1 cellular context compared by ENCODE assay signal in genomic region chr1:121586369-121587229, GRCh38.
TF ChIP-seq lines count a peak whose summit lies in the region.

No MANE protein-coding gene starts in this region.

TF ChIP-seq in HepG2, 621 proteins besides CTCF, POLR2A, EP300 and RAD21 (continued from another document and continues in another):
- peak; percentile 57; the same call in 1 of the 2 replicates for TF ChIP-seq STAT6 (CRISPR knock-in tag; IDR thresholded peaks at IDR 0.05; ENCODE audit: borderline replicate concordance)
- no peak for TF ChIP-seq HNRNPH1 (optimal IDR thresholded peaks at IDR 0.05; ENCODE audit: low read depth, low read length)
- no peak for TF ChIP-seq NFE2L1 (CRISPR knock-in tag; IDR thresholded peaks at IDR 0.05; ENCODE audit: borderline replicate concordance)
- TF ChIP-seq, protein P1, sequence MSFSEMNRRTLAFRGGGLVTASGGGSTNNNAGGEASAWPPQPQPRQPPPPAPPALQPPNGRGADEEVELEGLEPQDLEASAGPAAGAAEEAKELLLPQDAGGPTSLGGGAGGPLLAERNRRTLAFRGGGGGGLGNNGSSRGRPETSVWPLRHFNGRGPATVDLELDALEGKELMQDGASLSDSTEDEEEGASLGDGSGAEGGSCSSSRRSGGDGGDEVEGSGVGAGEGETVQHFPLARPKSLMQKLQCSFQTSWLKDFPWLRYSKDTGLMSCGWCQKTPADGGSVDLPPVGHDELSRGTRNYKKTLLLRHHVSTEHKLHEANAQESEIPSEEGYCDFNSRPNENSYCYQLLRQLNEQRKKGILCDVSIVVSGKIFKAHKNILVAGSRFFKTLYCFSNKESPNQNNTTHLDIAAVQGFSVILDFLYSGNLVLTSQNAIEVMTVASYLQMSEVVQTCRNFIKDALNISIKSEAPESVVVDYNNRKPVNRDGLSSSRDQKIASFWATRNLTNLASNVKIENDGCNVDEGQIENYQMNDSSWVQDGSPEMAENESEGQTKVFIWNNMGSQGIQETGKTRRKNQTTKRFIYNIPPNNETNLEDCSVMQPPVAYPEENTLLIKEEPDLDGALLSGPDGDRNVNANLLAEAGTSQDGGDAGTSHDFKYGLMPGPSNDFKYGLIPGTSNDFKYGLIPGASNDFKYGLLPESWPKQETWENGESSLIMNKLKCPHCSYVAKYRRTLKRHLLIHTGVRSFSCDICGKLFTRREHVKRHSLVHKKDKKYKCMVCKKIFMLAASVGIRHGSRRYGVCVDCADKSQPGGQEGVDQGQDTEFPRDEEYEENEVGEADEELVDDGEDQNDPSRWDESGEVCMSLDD (CRISPR knock-in tag; IDR thresholded peaks at IDR 0.05; ENCODE audit: borderline replicate concordance) = peak; percentile 69; the same call in 1 of the 2 replicates
- TF ChIP-seq CEBPG (CRISPR knock-in tag; IDR thresholded peaks at IDR 0.05) = peak; percentile 25; the same call in 1 of the 2 replicates
- no peak for TF ChIP-seq KIAA2018 (CRISPR knock-in tag; IDR thresholded peaks at IDR 0.05; ENCODE audit: borderline replicate concordance)
- no peak for TF ChIP-seq PCBP2 (optimal IDR thresholded peaks at IDR 0.05; ENCODE audit: low read depth, low read length, poor library complexity, severe bottlenecking)
- no peak for TF ChIP-seq ZFAT (CRISPR knock-in tag; conservative IDR thresholded peaks at IDR 0.05)
- peak; percentile 33 for TF ChIP-seq PHF5A (CRISPR knock-in tag; IDR thresholded peaks at IDR 0.05; ENCODE audit: low read depth, unreplicated experiment)
- TF ChIP-seq MTA1 (CRISPR knock-in tag; IDR thresholded peaks at IDR 0.05; ENCODE audit: borderline replicate concordance) = 0 out of 2 replicates have a peak, but pooled peaks have one; percentile 40
- TF ChIP-seq MAZ (IDR thresholded peaks at IDR 0.05; ENCODE audit: borderline replicate concordance, low read depth, low read length) = no peak
- 0 out of 2 replicates have a peak, but pooled peaks have one; percentile 4 for TF ChIP-seq MAZ (CRISPR knock-in tag; IDR thresholded peaks at IDR 0.05; ENCODE audit: low read depth)
- TF ChIP-seq ZNF367 (CRISPR knock-in tag; IDR thresholded peaks at IDR 0.05; ENCODE audit: borderline replicate concordance) = no peak
- peak; percentile 72; the same call in 1 of the 2 replicates for TF ChIP-seq ZNF703 (CRISPR knock-in tag; IDR thresholded peaks at IDR 0.05; ENCODE audit: borderline replicate concordance)
- peak; percentile 58; the same call in 1 of the 2 replicates for TF ChIP-seq ZNF552 (CRISPR knock-in tag; IDR thresholded peaks at IDR 0.05; ENCODE audit: borderline replicate concordance)
- TF ChIP-seq, protein P2, sequence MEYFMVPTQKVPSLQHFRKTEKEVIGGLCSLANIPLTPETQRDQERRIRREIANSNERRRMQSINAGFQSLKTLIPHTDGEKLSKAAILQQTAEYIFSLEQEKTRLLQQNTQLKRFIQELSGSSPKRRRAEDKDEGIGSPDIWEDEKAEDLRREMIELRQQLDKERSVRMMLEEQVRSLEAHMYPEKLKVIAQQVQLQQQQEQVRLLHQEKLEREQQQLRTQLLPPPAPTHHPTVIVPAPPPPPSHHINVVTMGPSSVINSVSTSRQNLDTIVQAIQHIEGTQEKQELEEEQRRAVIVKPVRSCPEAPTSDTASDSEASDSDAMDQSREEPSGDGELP (IDR thresholded peaks at IDR 0.05; ENCODE audit: borderline replicate concordance, low read depth) = peak; percentile 47; the same call in 1 of the 2 replicates
- TF ChIP-seq ZNF75D (CRISPR knock-in tag; IDR thresholded peaks at IDR 0.05; ENCODE audit: borderline replicate concordance) = no peak
- no peak for TF ChIP-seq ZNF850 (CRISPR knock-in tag; conservative IDR thresholded peaks at IDR 0.05)
- 0 out of 2 replicates have a peak, but pooled peaks have one; percentile 0 for TF ChIP-seq ZNF256 (CRISPR knock-in tag; conservative IDR thresholded peaks at IDR 0.05)
- peak; percentile 83; the same call in 1 of the 2 replicates for TF ChIP-seq ZNF503 (CRISPR knock-in tag; IDR thresholded peaks at IDR 0.05)
- peak; percentile 25 for TF ChIP-seq TSC22D2 (CRISPR knock-in tag; IDR thresholded peaks at IDR 0.05; ENCODE audit: borderline replicate concordance)
- TF ChIP-seq, protein P3, sequence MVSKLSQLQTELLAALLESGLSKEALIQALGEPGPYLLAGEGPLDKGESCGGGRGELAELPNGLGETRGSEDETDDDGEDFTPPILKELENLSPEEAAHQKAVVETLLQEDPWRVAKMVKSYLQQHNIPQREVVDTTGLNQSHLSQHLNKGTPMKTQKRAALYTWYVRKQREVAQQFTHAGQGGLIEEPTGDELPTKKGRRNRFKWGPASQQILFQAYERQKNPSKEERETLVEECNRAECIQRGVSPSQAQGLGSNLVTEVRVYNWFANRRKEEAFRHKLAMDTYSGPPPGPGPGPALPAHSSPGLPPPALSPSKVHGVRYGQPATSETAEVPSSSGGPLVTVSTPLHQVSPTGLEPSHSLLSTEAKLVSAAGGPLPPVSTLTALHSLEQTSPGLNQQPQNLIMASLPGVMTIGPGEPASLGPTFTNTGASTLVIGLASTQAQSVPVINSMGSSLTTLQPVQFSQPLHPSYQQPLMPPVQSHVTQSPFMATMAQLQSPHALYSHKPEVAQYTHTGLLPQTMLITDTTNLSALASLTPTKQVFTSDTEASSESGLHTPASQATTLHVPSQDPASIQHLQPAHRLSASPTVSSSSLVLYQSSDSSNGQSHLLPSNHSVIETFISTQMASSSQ (IDR thresholded peaks at IDR 0.05; ENCODE audit: low read depth) = peak; percentile 34; the same call in 1 of the 2 replicates
- TF ChIP-seq, protein P3 (CRISPR knock-in tag; IDR thresholded peaks at IDR 0.05; ENCODE audit: borderline replicate concordance) = peak; percentile 77
- peak; percentile 93 for TF ChIP-seq ELF3 (CRISPR knock-in tag; IDR thresholded peaks at IDR 0.05)
- TF ChIP-seq, protein P4, sequence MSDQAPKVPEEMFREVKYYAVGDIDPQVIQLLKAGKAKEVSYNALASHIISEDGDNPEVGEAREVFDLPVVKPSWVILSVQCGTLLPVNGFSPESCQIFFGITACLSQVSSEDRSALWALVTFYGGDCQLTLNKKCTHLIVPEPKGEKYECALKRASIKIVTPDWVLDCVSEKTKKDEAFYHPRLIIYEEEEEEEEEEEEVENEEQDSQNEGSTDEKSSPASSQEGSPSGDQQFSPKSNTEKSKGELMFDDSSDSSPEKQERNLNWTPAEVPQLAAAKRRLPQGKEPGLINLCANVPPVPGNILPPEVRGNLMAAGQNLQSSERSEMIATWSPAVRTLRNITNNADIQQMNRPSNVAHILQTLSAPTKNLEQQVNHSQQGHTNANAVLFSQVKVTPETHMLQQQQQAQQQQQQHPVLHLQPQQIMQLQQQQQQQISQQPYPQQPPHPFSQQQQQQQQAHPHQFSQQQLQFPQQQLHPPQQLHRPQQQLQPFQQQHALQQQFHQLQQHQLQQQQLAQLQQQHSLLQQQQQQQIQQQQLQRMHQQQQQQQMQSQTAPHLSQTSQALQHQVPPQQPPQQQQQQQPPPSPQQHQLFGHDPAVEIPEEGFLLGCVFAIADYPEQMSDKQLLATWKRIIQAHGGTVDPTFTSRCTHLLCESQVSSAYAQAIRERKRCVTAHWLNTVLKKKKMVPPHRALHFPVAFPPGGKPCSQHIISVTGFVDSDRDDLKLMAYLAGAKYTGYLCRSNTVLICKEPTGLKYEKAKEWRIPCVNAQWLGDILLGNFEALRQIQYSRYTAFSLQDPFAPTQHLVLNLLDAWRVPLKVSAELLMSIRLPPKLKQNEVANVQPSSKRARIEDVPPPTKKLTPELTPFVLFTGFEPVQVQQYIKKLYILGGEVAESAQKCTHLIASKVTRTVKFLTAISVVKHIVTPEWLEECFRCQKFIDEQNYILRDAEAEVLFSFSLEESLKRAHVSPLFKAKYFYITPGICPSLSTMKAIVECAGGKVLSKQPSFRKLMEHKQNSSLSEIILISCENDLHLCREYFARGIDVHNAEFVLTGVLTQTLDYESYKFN (CRISPR knock-in tag; conservative IDR thresholded peaks at IDR 0.05) = peak; percentile 97
- peak; percentile 69 for TF ChIP-seq CBX1 (IDR thresholded peaks at IDR 0.05; ENCODE audit: low read depth)
- 0 out of 2 replicates have a peak, but pooled peaks have one; percentile 50 for TF ChIP-seq MAFG (CRISPR knock-in tag; IDR thresholded peaks at IDR 0.05)
- TF ChIP-seq ZBTB21 (CRISPR knock-in tag; IDR thresholded peaks at IDR 0.05) = no peak
